In genomic region chr11:95588821-95589220, GRCh38 we compare ENCODE assay signal across 24 cellular contexts.
"Had no signal": no experiment of that assay in that cellular context is flagged by ENCODE, and none has a peak within 500 bp of the region (broad histone marks: within the 10 kb centered on the region; RNA-seq: fewer than 3 reads in every experiment).

No MANE protein-coding gene starts in this region.

- H3K27ac Mint-ChIP-seq: effector memory CD8-positive, alpha-beta T cell; progenitor cell of endocrine pancreas had no signal

- DNase-seq: cerebellar nuclear complex; cortex of kidney; effector memory CD8-positive, alpha-beta T cell; foreskin keratinocyte; heart right ventricle; hippocampal formation; islet precursor cell; left ventricle myocardium superior; lower lobe of right lung; naive thymus-derived CD8-positive, alpha-beta T cell; occipital lobe; pancreas; right lobe of liver; small intestine; stimulated activated CD4-positive, alpha-beta T cell treated with anti-CD3 and anti-CD28 coated beads, Interleukin-12 subunit alpha, Interleukin-12 subunit beta, amount 100 ng/mL, for 4 hours; stimulated activated CD4-positive, alpha-beta T cell treated with anti-CD3 and anti-CD28 coated beads, Interleukin-1b, Interleukin-23, amount 100 ng/mL, for 48 hours; stimulated activated CD4-positive, alpha-beta T cell treated with anti-CD3 and anti-CD28 coated beads, Interleukin-4, amount 100 ng/mL, for 1 hour; stimulated activated CD8-positive, alpha-beta memory T cell treated with anti-CD3 and anti-CD28 coated beads, Interleukin-4, amount 100 ng/mL, for 48 hours; stimulated activated naive CD4-positive, alpha-beta T cell treated with Interleukin-2 at 50 U/mL for 16 hours; upper lobe of left lung had no signal

- H3K9me3 Mint-ChIP-seq: effector memory CD8-positive, alpha-beta T cell; naive thymus-derived CD8-positive, alpha-beta T cell had no signal

- ATAC-seq: effector memory CD8-positive, alpha-beta T cell; foreskin keratinocyte; gastroesophageal sphincter; heart right ventricle; left ventricle myocardium superior; lower lobe of right lung; naive thymus-derived CD8-positive, alpha-beta T cell; pancreas; right lobe of liver had no signal

- H3K4me1 ChIP-seq: lower lobe of right lung, pancreas, upper lobe of left lung had no signal

- H3K4me3 Mint-ChIP-seq: effector memory CD8-positive, alpha-beta T cell; naive thymus-derived CD8-positive, alpha-beta T cell had no signal

- H3K27ac ChIP-seq: foreskin keratinocyte, gastroesophageal sphincter, heart right ventricle, lower lobe of right lung, pancreas, upper lobe of left lung had no signal

- H3K27me3 Mint-ChIP-seq: effector memory CD8-positive, alpha-beta T cell; naive thymus-derived CD8-positive, alpha-beta T cell had no signal

- H3K36me3 Mint-ChIP-seq: naive thymus-derived CD8-positive, alpha-beta T cell had no signal

- H3K27me3 ChIP-seq: foreskin keratinocyte, gastroesophageal sphincter, heart right ventricle, pancreas, right lobe of liver, tibial nerve, upper lobe of left lung had no signal

- H3K36me3 ChIP-seq: gastroesophageal sphincter, heart right ventricle, lower lobe of right lung, pancreas, right lobe of liver, thoracic aorta, tibial nerve, upper lobe of left lung had no signal

- H3K4me3 ChIP-seq: gastroesophageal sphincter, heart right ventricle, lower lobe of right lung, pancreas, right lobe of liver, thoracic aorta, tibial nerve, upper lobe of left lung had no signal

- H3K9me3 ChIP-seq: gastroesophageal sphincter, heart right ventricle, lower lobe of right lung, pancreas, right lobe of liver, thoracic aorta, tibial nerve, upper lobe of left lung had no signal
